In the genomic region with DNA sequence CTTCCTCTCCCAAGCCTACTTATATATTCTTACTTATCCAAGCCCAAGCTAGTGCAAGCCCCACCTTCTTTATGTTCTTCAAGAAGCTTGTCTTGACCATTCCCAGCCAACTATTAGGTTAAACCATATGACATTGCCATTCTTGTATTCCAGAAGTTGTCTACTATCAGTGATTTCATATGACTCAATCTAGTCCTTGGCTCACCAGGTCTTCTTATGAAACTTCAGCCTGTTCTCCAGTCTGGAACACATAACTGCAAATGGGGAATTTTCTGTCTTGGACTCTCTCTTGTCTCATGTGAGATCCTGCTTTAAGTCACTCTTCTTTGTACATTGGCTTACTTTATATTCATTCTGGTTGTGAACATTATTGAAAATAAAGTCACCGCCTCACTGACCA, we compare ENCODE assay signal across 12 cellular contexts.
"Had no signal": no experiment of that assay in that cellular context is flagged by ENCODE, and none has a peak within 500 bp of the region (broad histone marks: within the 10 kb centered on the region; RNA-seq: fewer than 3 reads in every experiment).

No MANE protein-coding gene starts in this region.

- H3K4me1 ChIP-seq: testis had no signal

- DNase-seq: activated CD4-positive, alpha-beta T cell treated with anti-CD3 and anti-CD28 coated beads, Interleukin-2, amount 50 U/mL, for 1 hour; activated naive CD4-positive, alpha-beta T cell treated with anti-CD3 and anti-CD28 coated beads, Interleukin-2, amount 10 ng/mL, durations not matched to agents 7 days and 5 days; activated T-cell treated with anti-CD3 and anti-CD28 coated beads for 4 hours; amniotic stem cell; brain microvascular endothelial cell; immature natural killer cell; mesenchymal stem cell; nephron progenitor cell; stimulated activated CD4-positive, alpha-beta T cell treated with anti-CD3 and anti-CD28 coated beads, Interleukin-4, amount 100 ng/mL, for 24 hours; testis had no signal

- H3K4me3 Mint-ChIP-seq: activated naive CD4-positive, alpha-beta T cell treated with anti-CD3 and anti-CD28 coated beads, Interleukin-2, amount 10 ng/mL, durations not matched to agents 7 days and 5 days; activated T-helper 17 cell treated with anti-CD3 and anti-CD28 coated beads, Interleukin-2, amount 50 U/mL, for 72 hours; immature natural killer cell; nephron progenitor cell; stimulated activated naive CD8-positive, alpha-beta T cell treated with anti-CD3 and anti-CD28 coated beads, Interleukin-15, Interleukin-2, amounts not matched to agents 100 ng/mL and 50 ng/mL, for 24 hours had no signal

- H3K4me3 ChIP-seq: testis had no signal

- H3K36me3 ChIP-seq: brain microvascular endothelial cell had no signal

- H3K27me3 ChIP-seq: brain microvascular endothelial cell, testis had no signal

- H3K27ac ChIP-seq: testis had no signal

- ATAC-seq: activated T-helper 17 cell treated with anti-CD3 and anti-CD28 coated beads, Interleukin-2, amount 50 U/mL, for 72 hours had no signal

- H3K27me3 Mint-ChIP-seq: activated T-helper 17 cell treated with anti-CD3 and anti-CD28 coated beads, Interleukin-2, amount 50 U/mL, for 72 hours; stimulated activated naive CD8-positive, alpha-beta T cell treated with anti-CD3 and anti-CD28 coated beads, Interleukin-15, Interleukin-2, amounts not matched to agents 100 ng/mL and 50 ng/mL, for 24 hours had no signal

- H3K36me3 Mint-ChIP-seq: activated naive CD4-positive, alpha-beta T cell treated with anti-CD3 and anti-CD28 coated beads, Interleukin-2, amount 10 ng/mL, durations not matched to agents 7 days and 5 days had no signal

- H3K27ac Mint-ChIP-seq: activated naive CD4-positive, alpha-beta T cell treated with anti-CD3 and anti-CD28 coated beads, Interleukin-2, amount 10 ng/mL, durations not matched to agents 7 days and 5 days; activated T-helper 17 cell treated with anti-CD3 and anti-CD28 coated beads, Interleukin-2, amount 50 U/mL, for 72 hours; immature natural killer cell; nephron progenitor cell; stimulated activated naive CD8-positive, alpha-beta T cell treated with anti-CD3 and anti-CD28 coated beads, Interleukin-15, Interleukin-2, amounts not matched to agents 100 ng/mL and 50 ng/mL, for 24 hours had no signal

- H3K4me1 Mint-ChIP-seq: activated T-helper 17 cell treated with anti-CD3 and anti-CD28 coated beads, Interleukin-2, amount 50 U/mL, for 72 hours; immature natural killer cell had no signal

- H3K9me3 ChIP-seq: testis had no signal

- H3K9me3 Mint-ChIP-seq: activated naive CD4-positive, alpha-beta T cell treated with anti-CD3 and anti-CD28 coated beads, Interleukin-2, amount 10 ng/mL, durations not matched to agents 7 days and 5 days; activated T-helper 17 cell treated with anti-CD3 and anti-CD28 coated beads, Interleukin-2, amount 50 U/mL, for 72 hours; immature natural killer cell; nephron progenitor cell; stimulated activated naive CD8-positive, alpha-beta T cell treated with anti-CD3 and anti-CD28 coated beads, Interleukin-15, Interleukin-2, amounts not matched to agents 100 ng/mL and 50 ng/mL, for 24 hours had no signal
